ENCODE assay signal across 1 cellular context in the genomic region with DNA sequence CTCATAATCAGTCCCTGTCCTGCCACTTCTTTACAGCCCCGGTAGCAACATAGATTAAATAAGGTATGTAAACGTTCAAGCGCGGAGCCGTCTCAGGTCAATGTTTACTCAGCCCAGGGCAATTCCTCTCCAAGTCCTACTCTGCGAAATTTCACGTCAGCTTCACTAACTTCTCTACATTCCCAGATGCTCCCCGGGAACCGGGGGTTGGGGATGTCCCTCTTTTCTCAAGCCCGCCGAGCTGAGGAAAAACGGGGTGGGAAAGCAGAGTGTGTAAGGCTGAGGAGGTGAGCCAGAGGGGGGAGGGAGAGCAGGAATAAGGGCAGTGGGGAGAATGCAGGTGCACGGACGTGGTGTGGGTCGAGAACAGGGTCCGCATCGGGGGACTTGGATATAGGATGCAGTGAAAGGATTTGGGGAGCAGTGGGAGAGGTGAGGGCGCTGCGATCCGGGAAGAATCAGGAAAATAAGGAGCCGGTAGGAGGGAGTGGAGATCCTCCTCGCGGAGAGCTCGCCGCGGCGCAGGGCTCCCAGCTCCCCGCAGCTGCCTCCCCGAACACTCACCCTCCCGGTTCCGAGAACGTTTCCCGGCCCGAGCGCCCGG.
TF ChIP-seq lines count a peak whose summit lies in the region.

No MANE protein-coding gene starts in this region.

TF ChIP-seq in HepG2, 621 proteins besides CTCF, POLR2A, EP300 and RAD21 (continued from another document and continues in another):
- TF ChIP-seq, protein P1, sequence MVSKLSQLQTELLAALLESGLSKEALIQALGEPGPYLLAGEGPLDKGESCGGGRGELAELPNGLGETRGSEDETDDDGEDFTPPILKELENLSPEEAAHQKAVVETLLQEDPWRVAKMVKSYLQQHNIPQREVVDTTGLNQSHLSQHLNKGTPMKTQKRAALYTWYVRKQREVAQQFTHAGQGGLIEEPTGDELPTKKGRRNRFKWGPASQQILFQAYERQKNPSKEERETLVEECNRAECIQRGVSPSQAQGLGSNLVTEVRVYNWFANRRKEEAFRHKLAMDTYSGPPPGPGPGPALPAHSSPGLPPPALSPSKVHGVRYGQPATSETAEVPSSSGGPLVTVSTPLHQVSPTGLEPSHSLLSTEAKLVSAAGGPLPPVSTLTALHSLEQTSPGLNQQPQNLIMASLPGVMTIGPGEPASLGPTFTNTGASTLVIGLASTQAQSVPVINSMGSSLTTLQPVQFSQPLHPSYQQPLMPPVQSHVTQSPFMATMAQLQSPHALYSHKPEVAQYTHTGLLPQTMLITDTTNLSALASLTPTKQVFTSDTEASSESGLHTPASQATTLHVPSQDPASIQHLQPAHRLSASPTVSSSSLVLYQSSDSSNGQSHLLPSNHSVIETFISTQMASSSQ (IDR thresholded peaks at IDR 0.05; ENCODE audit: low read depth): 0 out of 2 replicates have a peak, but pooled peaks have one; percentile 46
- TF ChIP-seq, protein P1 (CRISPR knock-in tag; IDR thresholded peaks at IDR 0.05; ENCODE audit: borderline replicate concordance): no peak
- no peak for TF ChIP-seq TBX3 (IDR thresholded peaks at IDR 0.05; ENCODE audit: borderline replicate concordance)
- TF ChIP-seq ZNF12 (CRISPR knock-in tag; IDR thresholded peaks at IDR 0.05): no peak
- TF ChIP-seq, protein P2, sequence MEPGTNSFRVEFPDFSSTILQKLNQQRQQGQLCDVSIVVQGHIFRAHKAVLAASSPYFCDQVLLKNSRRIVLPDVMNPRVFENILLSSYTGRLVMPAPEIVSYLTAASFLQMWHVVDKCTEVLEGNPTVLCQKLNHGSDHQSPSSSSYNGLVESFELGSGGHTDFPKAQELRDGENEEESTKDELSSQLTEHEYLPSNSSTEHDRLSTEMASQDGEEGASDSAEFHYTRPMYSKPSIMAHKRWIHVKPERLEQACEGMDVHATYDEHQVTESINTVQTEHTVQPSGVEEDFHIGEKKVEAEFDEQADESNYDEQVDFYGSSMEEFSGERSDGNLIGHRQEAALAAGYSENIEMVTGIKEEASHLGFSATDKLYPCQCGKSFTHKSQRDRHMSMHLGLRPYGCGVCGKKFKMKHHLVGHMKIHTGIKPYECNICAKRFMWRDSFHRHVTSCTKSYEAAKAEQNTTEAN (CRISPR knock-in tag; conservative IDR thresholded peaks at IDR 0.05): no peak
- TF ChIP-seq, protein P3, sequence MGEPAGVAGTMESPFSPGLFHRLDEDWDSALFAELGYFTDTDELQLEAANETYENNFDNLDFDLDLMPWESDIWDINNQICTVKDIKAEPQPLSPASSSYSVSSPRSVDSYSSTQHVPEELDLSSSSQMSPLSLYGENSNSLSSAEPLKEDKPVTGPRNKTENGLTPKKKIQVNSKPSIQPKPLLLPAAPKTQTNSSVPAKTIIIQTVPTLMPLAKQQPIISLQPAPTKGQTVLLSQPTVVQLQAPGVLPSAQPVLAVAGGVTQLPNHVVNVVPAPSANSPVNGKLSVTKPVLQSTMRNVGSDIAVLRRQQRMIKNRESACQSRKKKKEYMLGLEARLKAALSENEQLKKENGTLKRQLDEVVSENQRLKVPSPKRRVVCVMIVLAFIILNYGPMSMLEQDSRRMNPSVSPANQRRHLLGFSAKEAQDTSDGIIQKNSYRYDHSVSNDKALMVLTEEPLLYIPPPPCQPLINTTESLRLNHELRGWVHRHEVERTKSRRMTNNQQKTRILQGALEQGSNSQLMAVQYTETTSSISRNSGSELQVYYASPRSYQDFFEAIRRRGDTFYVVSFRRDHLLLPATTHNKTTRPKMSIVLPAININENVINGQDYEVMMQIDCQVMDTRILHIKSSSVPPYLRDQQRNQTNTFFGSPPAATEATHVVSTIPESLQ (CRISPR knock-in tag; conservative IDR thresholded peaks at IDR 0.05): no peak
- no peak for TF ChIP-seq EZH2 (conservative IDR thresholded peaks at IDR 0.05; ENCODE audit: low read depth, low read length)
- TF ChIP-seq GTF2F1 (IDR thresholded peaks at IDR 0.05; ENCODE audit: low read length): no peak
- TF ChIP-seq YEATS2 (CRISPR knock-in tag; IDR thresholded peaks at IDR 0.05; ENCODE audit: borderline replicate concordance): peak; percentile 26; the same call in 1 of the 2 replicates
- TF ChIP-seq ZNF382 (CRISPR knock-in tag; IDR thresholded peaks at IDR 0.05; ENCODE audit: borderline replicate concordance): no peak
- TF ChIP-seq JUN (CRISPR knock-in tag; IDR thresholded peaks at IDR 0.05): no peak
- TF ChIP-seq KLF11 (CRISPR knock-in tag; IDR thresholded peaks at IDR 0.05): peak; percentile 86
- TF ChIP-seq ZNF670 (CRISPR knock-in tag; IDR thresholded peaks at IDR 0.05; ENCODE audit: borderline replicate concordance): no peak
- no peak for TF ChIP-seq ZNF432 (CRISPR knock-in tag; IDR thresholded peaks at IDR 0.05; ENCODE audit: borderline replicate concordance)
- 0 out of 2 replicates have a peak, but pooled peaks have one; percentile 30 for TF ChIP-seq KDM6A (CRISPR knock-in tag; IDR thresholded peaks at IDR 0.05; ENCODE audit: low read depth)
- no peak for TF ChIP-seq SETDB1 (CRISPR knock-in tag; IDR thresholded peaks at IDR 0.05; ENCODE audit: borderline replicate concordance)
- TF ChIP-seq, protein P4, sequence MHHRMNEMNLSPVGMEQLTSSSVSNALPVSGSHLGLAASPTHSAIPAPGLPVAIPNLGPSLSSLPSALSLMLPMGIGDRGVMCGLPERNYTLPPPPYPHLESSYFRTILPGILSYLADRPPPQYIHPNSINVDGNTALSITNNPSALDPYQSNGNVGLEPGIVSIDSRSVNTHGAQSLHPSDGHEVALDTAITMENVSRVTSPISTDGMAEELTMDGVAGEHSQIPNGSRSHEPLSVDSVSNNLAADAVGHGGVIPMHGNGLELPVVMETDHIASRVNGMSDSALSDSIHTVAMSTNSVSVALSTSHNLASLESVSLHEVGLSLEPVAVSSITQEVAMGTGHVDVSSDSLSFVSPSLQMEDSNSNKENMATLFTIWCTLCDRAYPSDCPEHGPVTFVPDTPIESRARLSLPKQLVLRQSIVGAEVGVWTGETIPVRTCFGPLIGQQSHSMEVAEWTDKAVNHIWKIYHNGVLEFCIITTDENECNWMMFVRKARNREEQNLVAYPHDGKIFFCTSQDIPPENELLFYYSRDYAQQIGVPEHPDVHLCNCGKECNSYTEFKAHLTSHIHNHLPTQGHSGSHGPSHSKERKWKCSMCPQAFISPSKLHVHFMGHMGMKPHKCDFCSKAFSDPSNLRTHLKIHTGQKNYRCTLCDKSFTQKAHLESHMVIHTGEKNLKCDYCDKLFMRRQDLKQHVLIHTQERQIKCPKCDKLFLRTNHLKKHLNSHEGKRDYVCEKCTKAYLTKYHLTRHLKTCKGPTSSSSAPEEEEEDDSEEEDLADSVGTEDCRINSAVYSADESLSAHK (CRISPR knock-in tag; IDR thresholded peaks at IDR 0.05; ENCODE audit: borderline replicate concordance): no peak
- TF ChIP-seq, protein P5, sequence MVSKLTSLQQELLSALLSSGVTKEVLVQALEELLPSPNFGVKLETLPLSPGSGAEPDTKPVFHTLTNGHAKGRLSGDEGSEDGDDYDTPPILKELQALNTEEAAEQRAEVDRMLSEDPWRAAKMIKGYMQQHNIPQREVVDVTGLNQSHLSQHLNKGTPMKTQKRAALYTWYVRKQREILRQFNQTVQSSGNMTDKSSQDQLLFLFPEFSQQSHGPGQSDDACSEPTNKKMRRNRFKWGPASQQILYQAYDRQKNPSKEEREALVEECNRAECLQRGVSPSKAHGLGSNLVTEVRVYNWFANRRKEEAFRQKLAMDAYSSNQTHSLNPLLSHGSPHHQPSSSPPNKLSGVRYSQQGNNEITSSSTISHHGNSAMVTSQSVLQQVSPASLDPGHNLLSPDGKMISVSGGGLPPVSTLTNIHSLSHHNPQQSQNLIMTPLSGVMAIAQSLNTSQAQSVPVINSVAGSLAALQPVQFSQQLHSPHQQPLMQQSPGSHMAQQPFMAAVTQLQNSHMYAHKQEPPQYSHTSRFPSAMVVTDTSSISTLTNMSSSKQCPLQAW (CRISPR knock-in tag; IDR thresholded peaks at IDR 0.05): peak; percentile 74; the same call in 1 of the 2 replicates
- no peak for TF ChIP-seq ZNF850 (CRISPR knock-in tag; conservative IDR thresholded peaks at IDR 0.05)
- no peak; the same call in 1 of the 2 replicates for TF ChIP-seq ARID2 (CRISPR knock-in tag; IDR thresholded peaks at IDR 0.05; ENCODE audit: borderline replicate concordance)
- TF ChIP-seq, protein P6, sequence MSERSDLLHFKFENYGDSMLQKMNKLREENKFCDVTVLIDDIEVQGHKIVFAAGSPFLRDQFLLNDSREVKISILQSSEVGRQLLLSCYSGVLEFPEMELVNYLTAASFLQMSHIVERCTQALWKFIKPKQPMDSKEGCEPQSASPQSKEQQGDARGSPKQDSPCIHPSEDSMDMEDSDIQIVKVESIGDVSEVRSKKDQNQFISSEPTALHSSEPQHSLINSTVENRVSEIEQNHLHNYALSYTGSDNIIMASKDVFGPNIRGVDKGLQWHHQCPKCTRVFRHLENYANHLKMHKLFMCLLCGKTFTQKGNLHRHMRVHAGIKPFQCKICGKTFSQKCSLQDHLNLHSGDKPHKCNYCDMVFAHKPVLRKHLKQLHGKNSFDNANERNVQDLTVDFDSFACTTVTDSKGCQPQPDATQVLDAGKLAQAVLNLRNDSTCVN (CRISPR knock-in tag; IDR thresholded peaks at IDR 0.05; ENCODE audit: borderline replicate concordance): 0 out of 2 replicates have a peak, but pooled peaks have one; percentile 52
- TF ChIP-seq HDAC6 (IDR thresholded peaks at IDR 0.05; ENCODE audit: low read depth, low read length): no peak
- TF ChIP-seq ETV5 (CRISPR knock-in tag; IDR thresholded peaks at IDR 0.05; ENCODE audit: borderline replicate concordance): peak; percentile 20; the same call in 1 of the 2 replicates
- TF ChIP-seq TP53 (CRISPR knock-in tag; conservative IDR thresholded peaks at IDR 0.05): peak; percentile 85; the same call in 1 of the 2 replicates
- no peak for TF ChIP-seq NFYC (CRISPR knock-in tag; IDR thresholded peaks at IDR 0.05)
- TF ChIP-seq NR2F2 (IDR thresholded peaks at IDR 0.05; ENCODE audit: borderline replicate concordance, low read depth): 0 out of 2 replicates have a peak, but pooled peaks have one; percentile 1
- TF ChIP-seq BHLHE40 (IDR thresholded peaks at IDR 0.05; ENCODE audit: low read length): no peak; the same call in 1 of the 2 replicates
- no peak for TF ChIP-seq GATA4 (IDR thresholded peaks at IDR 0.05; ENCODE audit: borderline replicate concordance, low read depth)
- TF ChIP-seq, protein P7, sequence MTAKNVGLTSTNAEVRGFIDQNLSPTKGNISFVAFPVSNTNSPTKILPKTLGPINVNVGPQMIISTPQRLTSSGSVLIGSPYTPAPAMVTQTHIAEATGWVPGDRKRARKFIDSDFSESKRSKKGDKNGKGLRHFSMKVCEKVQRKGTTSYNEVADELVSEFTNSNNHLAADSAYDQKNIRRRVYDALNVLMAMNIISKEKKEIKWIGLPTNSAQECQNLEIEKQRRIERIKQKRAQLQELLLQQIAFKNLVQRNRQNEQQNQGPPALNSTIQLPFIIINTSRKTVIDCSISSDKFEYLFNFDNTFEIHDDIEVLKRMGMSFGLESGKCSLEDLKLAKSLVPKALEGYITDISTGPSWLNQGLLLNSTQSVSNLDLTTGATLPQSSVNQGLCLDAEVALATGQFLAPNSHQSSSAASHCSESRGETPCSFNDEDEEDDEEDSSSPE (CRISPR knock-in tag; IDR thresholded peaks at IDR 0.05): no peak
- TF ChIP-seq, protein P8, sequence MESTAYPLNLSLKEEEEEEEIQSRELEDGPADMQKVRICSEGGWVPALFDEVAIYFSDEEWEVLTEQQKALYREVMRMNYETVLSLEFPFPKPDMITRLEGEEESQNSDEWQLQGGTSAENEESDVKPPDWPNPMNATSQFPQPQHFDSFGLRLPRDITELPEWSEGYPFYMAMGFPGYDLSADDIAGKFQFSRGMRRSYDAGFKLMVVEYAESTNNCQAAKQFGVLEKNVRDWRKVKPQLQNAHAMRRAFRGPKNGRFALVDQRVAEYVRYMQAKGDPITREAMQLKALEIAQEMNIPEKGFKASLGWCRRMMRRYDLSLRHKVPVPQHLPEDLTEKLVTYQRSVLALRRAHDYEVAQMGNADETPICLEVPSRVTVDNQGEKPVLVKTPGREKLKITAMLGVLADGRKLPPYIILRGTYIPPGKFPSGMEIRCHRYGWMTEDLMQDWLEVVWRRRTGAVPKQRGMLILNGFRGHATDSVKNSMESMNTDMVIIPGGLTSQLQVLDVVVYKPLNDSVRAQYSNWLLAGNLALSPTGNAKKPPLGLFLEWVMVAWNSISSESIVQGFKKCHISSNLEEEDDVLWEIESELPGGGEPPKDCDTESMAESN (CRISPR knock-in tag; conservative IDR thresholded peaks at IDR 0.05): no peak
- no peak for TF ChIP-seq ZSCAN21 (CRISPR knock-in tag; IDR thresholded peaks at IDR 0.05; ENCODE audit: borderline replicate concordance)
- TF ChIP-seq, protein P9, sequence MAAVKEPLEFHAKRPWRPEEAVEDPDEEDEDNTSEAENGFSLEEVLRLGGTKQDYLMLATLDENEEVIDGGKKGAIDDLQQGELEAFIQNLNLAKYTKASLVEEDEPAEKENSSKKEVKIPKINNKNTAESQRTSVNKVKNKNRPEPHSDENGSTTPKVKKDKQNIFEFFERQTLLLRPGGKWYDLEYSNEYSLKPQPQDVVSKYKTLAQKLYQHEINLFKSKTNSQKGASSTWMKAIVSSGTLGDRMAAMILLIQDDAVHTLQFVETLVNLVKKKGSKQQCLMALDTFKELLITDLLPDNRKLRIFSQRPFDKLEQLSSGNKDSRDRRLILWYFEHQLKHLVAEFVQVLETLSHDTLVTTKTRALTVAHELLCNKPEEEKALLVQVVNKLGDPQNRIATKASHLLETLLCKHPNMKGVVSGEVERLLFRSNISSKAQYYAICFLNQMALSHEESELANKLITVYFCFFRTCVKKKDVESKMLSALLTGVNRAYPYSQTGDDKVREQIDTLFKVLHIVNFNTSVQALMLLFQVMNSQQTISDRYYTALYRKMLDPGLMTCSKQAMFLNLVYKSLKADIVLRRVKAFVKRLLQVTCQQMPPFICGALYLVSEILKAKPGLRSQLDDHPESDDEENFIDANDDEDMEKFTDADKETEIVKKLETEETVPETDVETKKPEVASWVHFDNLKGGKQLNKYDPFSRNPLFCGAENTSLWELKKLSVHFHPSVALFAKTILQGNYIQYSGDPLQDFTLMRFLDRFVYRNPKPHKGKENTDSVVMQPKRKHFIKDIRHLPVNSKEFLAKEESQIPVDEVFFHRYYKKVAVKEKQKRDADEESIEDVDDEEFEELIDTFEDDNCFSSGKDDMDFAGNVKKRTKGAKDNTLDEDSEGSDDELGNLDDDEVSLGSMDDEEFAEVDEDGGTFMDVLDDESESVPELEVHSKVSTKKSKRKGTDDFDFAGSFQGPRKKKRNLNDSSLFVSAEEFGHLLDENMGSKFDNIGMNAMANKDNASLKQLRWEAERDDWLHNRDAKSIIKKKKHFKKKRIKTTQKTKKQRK (IDR thresholded peaks at IDR 0.05; ENCODE audit: low read length): no peak
- peak; percentile 63; the same call in 1 of the 2 replicates for TF ChIP-seq ZBTB7B (CRISPR knock-in tag; IDR thresholded peaks at IDR 0.05)
- 0 out of 2 replicates have a peak, but pooled peaks have one; percentile 65 for TF ChIP-seq ZBTB21 (CRISPR knock-in tag; IDR thresholded peaks at IDR 0.05)
- no peak for TF ChIP-seq ZNF256 (CRISPR knock-in tag; conservative IDR thresholded peaks at IDR 0.05)
- no peak for TF ChIP-seq ZNF17 (CRISPR knock-in tag; IDR thresholded peaks at IDR 0.05)
- no peak for TF ChIP-seq HNRNPH1 (optimal IDR thresholded peaks at IDR 0.05; ENCODE audit: low read depth, low read length)
